ENCODE assay signal across 11 cellular contexts in the genomic region with DNA sequence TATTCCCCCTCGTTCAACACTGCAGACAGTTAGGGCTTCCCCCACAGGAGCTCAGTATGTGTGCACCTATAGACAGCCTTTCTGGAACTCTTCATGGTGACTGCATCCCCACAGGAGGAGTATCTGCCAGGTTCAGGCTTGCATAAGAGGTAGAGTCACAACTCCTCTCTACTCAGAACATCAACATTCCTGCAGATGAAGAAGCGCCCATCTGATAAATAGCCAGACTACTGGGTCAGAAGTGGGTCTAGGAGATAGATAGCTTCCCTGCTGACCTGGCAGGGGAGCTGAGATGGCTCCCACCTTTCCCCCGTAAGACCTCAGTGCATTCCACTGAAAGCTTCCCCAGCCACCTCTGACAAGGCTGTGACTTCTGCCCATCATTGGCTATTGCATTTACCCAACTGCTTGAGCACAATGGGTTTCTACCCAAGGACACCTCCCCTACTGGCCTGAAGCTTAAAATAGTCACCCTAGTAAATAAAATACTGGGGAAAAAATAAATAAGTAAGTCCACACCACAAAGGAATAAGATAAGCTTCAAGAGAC.
DNase-seq lines count a peak whose midpoint lies in the region; ATAC-seq and TF ChIP-seq lines count a peak whose summit lies in the region.
"Had no signal": no experiment of that assay in that cellular context is flagged by ENCODE, and none has a peak within 500 bp of the region (broad histone marks: within the 10 kb centered on the region; RNA-seq: fewer than 3 reads in every experiment).

No MANE protein-coding gene starts in this region.

- DNase-seq in amniotic epithelial cell (ENCODE audit: low read depth) (peak; percentile 15), immature natural killer cell (no peak), vagina (ENCODE audit: extremely low spot score in 2 of 2) (no peak), NCI-H1417 treated with DMSO at 0.1 percent for 48 hours (lab: John Stamatoyannopoulos, UW) (no peak), NCI-H446 (lab: John Stamatoyannopoulos, UW) (no peak)
- DNase-seq in activated CD8-positive, alpha-beta T cell treated with anti-CD3 and anti-CD28 coated beads, Interleukin-2, amount 10 ng/mL, durations not matched to agents 7 days and 5 days = no peak
- DNase-seq: BE2C; CD4-positive, CD25-positive, alpha-beta regulatory T cell had no signal

- H3K27ac ChIP-seq in 22Rv1 (peak overlapping the region; percentile 94), vagina (no peak overlapping the region)
- H3K27ac ChIP-seq in BLaER1 treated with 17β-estradiol and CSF1 and Interleukin-3, amounts not matched to agents 10 nM and 100 nM = no peak overlapping the region

- H3K4me1 Mint-ChIP-seq in immature natural killer cell = peaks cover 38 to 51% of the 10 kb centered on the region in 2 donors
- H3K4me1 Mint-ChIP-seq in activated CD8-positive, alpha-beta T cell treated with anti-CD3 and anti-CD28 coated beads, Interleukin-2, amount 10 ng/mL, durations not matched to agents 7 days and 5 days (ENCODE audit: low read depth) = peaks cover 26% of the 10 kb centered on the region

- ATAC-seq in activated CD8-positive, alpha-beta T cell treated with anti-CD3 and anti-CD28 coated beads, Interleukin-2, amount 10 ng/mL, durations not matched to agents 7 days and 5 days = no peak

- peak overlapping the region; percentile 23 to 76 (median 63); a peak in 20 of 22 replicates for H3K4me2 ChIP-seq in BLaER1 treated with 17β-estradiol and CSF1 and Interleukin-3, amounts not matched to agents 10 nM and 100 nM

- POLR2A ChIA-PET in activated CD8-positive, alpha-beta T cell treated with anti-CD3 and anti-CD28 coated beads, Interleukin-2, amount 10 ng/mL, durations not matched to agents 7 days and 5 days (lab: Charles Lee) = interaction anchor here (0.6 to 1.0 kb wide), 2 partner anchors 185 to 268 kb away, joined by 3 to 7 read pairs; a partner anchor contains a TSS

- peaks cover 36 to 47% (median 40%) of the 10 kb centered on the region in 10 experiments for H3K4me1 ChIP-seq in BLaER1 treated with 17β-estradiol and CSF1 and Interleukin-3, amounts not matched to agents 10 nM and 100 nM
- H3K4me1 ChIP-seq in vagina = peaks cover 10% of the 10 kb centered on the region
- H3K4me1 ChIP-seq: BE2C had no signal

- CTCF ChIA-PET in activated CD8-positive, alpha-beta T cell treated with anti-CD3 and anti-CD28 coated beads, Interleukin-2, amount 10 ng/mL, durations not matched to agents 7 days and 5 days (lab: Charles Lee) = interaction anchor here (1.4 kb wide), 2 partner anchors 8 to 310 kb away, joined by 3 read pairs; no protein-coding TSS in a partner anchor

- H3K9ac ChIP-seq in BLaER1 treated with 17β-estradiol and CSF1 and Interleukin-3, amounts not matched to agents 10 nM and 100 nM = no peak overlapping the region

- peaks cover 20 to 28% (median 24%) of the 10 kb centered on the region in 11 experiments; a peak in 18 of 22 replicates for H4K20me1 ChIP-seq in BLaER1 treated with 17β-estradiol and CSF1 and Interleukin-3, amounts not matched to agents 10 nM and 100 nM

- peak overlapping the region in 1 of 5 donors; percentile 73 for H3K4me3 Mint-ChIP-seq in immature natural killer cell
- no peak overlapping the region for H3K4me3 Mint-ChIP-seq in activated CD8-positive, alpha-beta T cell treated with anti-CD3 and anti-CD28 coated beads, Interleukin-2, amount 10 ng/mL, durations not matched to agents 7 days and 5 days

- no peaks in the 10 kb centered on the region for H3K27me3 Mint-ChIP-seq in immature natural killer cell (ENCODE audit: low read depth in 3 of 3)
- no peaks in the 10 kb centered on the region for H3K27me3 Mint-ChIP-seq in activated CD8-positive, alpha-beta T cell treated with anti-CD3 and anti-CD28 coated beads, Interleukin-2, amount 10 ng/mL, durations not matched to agents 7 days and 5 days (ENCODE audit: low read depth)
- H3K27me3 Mint-ChIP-seq: CD4-positive, CD25-positive, alpha-beta regulatory T cell had no signal

- no peak overlapping the region for H3K4me3 ChIP-seq in BLaER1 treated with 17β-estradiol and CSF1 and Interleukin-3, amounts not matched to agents 10 nM and 100 nM
- no peak overlapping the region for H3K4me3 ChIP-seq in vagina
- H3K4me3 ChIP-seq: GM12878 had no signal

- peaks cover 12 to 21% (median 17%) of the 10 kb centered on the region in 11 experiments; a peak in 18 of 22 replicates for H3K9me3 ChIP-seq in BLaER1 treated with 17β-estradiol and CSF1 and Interleukin-3, amounts not matched to agents 10 nM and 100 nM (replicated peaks in 1 of 11)
- H3K9me3 ChIP-seq in vagina = no peaks in the 10 kb centered on the region
- H3K9me3 ChIP-seq: BE2C had no signal

- H3K27ac Mint-ChIP-seq in immature natural killer cell = peak overlapping the region; percentile 41 to 79 (median 50)
- no peak overlapping the region for H3K27ac Mint-ChIP-seq in activated CD8-positive, alpha-beta T cell treated with anti-CD3 and anti-CD28 coated beads, Interleukin-2, amount 10 ng/mL, durations not matched to agents 7 days and 5 days

- H3K9me3 Mint-ChIP-seq in immature natural killer cell = no peaks in the 10 kb centered on the region
- peaks cover 6% of the 10 kb centered on the region for H3K9me3 Mint-ChIP-seq in activated CD8-positive, alpha-beta T cell treated with anti-CD3 and anti-CD28 coated beads, Interleukin-2, amount 10 ng/mL, durations not matched to agents 7 days and 5 days (ENCODE audit: insufficient read depth)

- H3K27me3 ChIP-seq in BLaER1 treated with 17β-estradiol and CSF1 and Interleukin-3, amounts not matched to agents 10 nM and 100 nM = no peaks in the 10 kb centered on the region
- no peaks in the 10 kb centered on the region for H3K27me3 ChIP-seq in vagina
- H3K27me3 ChIP-seq: BE2C had no signal

- peaks cover 0 to 14% (median 4%) of the 10 kb centered on the region in 3 donors for H3K36me3 Mint-ChIP-seq in immature natural killer cell
- peaks cover 2% of the 10 kb centered on the region for H3K36me3 Mint-ChIP-seq in activated CD8-positive, alpha-beta T cell treated with anti-CD3 and anti-CD28 coated beads, Interleukin-2, amount 10 ng/mL, durations not matched to agents 7 days and 5 days (ENCODE audit: low read depth)

- TF ChIP-seq CTCF in 22Rv1 (IDR thresholded peaks at IDR 0.05) (no peak), vagina (IDR thresholded peaks at IDR 0.05) (no peak)

- intact Hi-C loops in vagina (cut with DNase I) = no loop called here

- peaks cover 0 to 26% (median 14%) of the 10 kb centered on the region in 11 experiments; a peak in 13 of 22 replicates for H3K36me3 ChIP-seq in BLaER1 treated with 17β-estradiol and CSF1 and Interleukin-3, amounts not matched to agents 10 nM and 100 nM
- no peaks in the 10 kb centered on the region for H3K36me3 ChIP-seq in vagina
- H3K36me3 ChIP-seq: BE2C had no signal

- TF ChIP-seq POLR2A in vagina (IDR thresholded peaks at IDR 0.05) = no peak
